ENCODE assay signal across 28 cellular contexts in genomic region chrX:119069128-119069527, GRCh38. TPM values are rescaled to one million over a fixed set of nuclear protein-coding genes. Genes with fewer than 3 reads are reported as not detected.
"Had no signal": no experiment of that assay in that cellular context is flagged by ENCODE, and none has a peak within 500 bp of the region (broad histone marks: within the 10 kb centered on the region; RNA-seq: fewer than 3 reads in every experiment).

No MANE protein-coding gene starts in this region.

- H3K27ac Mint-ChIP-seq: effector memory CD8-positive, alpha-beta T cell; memory B cell; mesothelial cell of epicardium; natural killer cell had no signal

- H3K4me1 Mint-ChIP-seq: mesothelial cell of epicardium, natural killer cell, neural crest cell had no signal

- H3K9me3 ChIP-seq: esophagus squamous epithelium, left ventricle myocardium inferior, lower lobe of right lung, sigmoid colon, tibial artery, upper lobe of left lung, uterus had no signal

- DNase-seq: effector memory CD8-positive, alpha-beta T cell; esophagus squamous epithelium; foreskin fibroblast; head of caudate nucleus; kidney; left cardiac atrium; left ventricle myocardium inferior; lower lobe of right lung; natural killer cell; posterior cingulate gyrus; sigmoid colon; stimulated activated CD4-positive, alpha-beta T cell treated with anti-CD3 and anti-CD28 coated beads, Interleukin-2, amount 100 ng/mL, for 24 hours; stimulated activated CD4-positive, alpha-beta T cell treated with anti-CD3 and anti-CD28 coated beads, Interleukin-4, amount 100 ng/mL, for 4 hours; stimulated activated naive CD4-positive, alpha-beta T cell treated with Interleukin-2 at 50 U/mL for 16 hours; tibial artery; upper lobe of left lung; uterus had no signal

- H3K4me1 ChIP-seq: esophagus squamous epithelium, left ventricle myocardium inferior, lower lobe of right lung, sigmoid colon, tibial artery, upper lobe of left lung, uterus had no signal

- ATAC-seq: effector memory CD8-positive, alpha-beta T cell; left cardiac atrium; lower lobe of right lung; natural killer cell had no signal

- H3K36me3 Mint-ChIP-seq: memory B cell, mesothelial cell of epicardium, natural killer cell had no signal

- H3K27me3 Mint-ChIP-seq: effector memory CD8-positive, alpha-beta T cell; memory B cell had no signal

- H3K9me3 Mint-ChIP-seq: effector memory CD8-positive, alpha-beta T cell; memory B cell; natural killer cell had no signal

- H3K4me3 ChIP-seq: esophagus squamous epithelium, hepatocyte, left ventricle myocardium inferior, lower lobe of right lung, sigmoid colon, skin epidermis, tibial artery, upper lobe of left lung, uterus had no signal

- H3K4me2 ChIP-seq: hepatocyte had no signal

- FAIRE-seq: kidney had no signal

- H3K36me3 ChIP-seq: esophagus squamous epithelium, left ventricle myocardium inferior, lower lobe of right lung, sigmoid colon, tibial artery, upper lobe of left lung, uterus had no signal

- H3K27me3 ChIP-seq: esophagus squamous epithelium, hepatocyte, sigmoid colon, tibial artery, upper lobe of left lung, uterus had no signal

- H3K27ac ChIP-seq: epithelial cell of prostate, esophagus squamous epithelium, hepatocyte, left ventricle myocardium inferior, lower lobe of right lung, sigmoid colon, skin epidermis, tibial artery, upper lobe of left lung, uterus had no signal

- H2AFZ ChIP-seq: hepatocyte had no signal

- H3K79me2 ChIP-seq: hepatocyte had no signal

- H3K4me3 Mint-ChIP-seq: effector memory CD8-positive, alpha-beta T cell; memory B cell; mesothelial cell of epicardium; natural killer cell; neural crest cell had no signal

RNA-seq across cellular contexts. Expression of gene CT47C1, which starts 3.7 kb away (rescaled TPM):
- total RNA-seq: esophagus squamous epithelium, hepatocyte, kidney, left cardiac atrium, left ventricle myocardium inferior, lower lobe of right lung, mesothelial cell of epicardium, mucosa of gallbladder, myocyte, natural killer cell, neural crest cell, osteocyte, pulmonary artery endothelial cell, sigmoid colon, temporal lobe, upper lobe of left lung, uterus had no signal

RNA-seq across cellular contexts. Expression of gene KIAA1210, which starts 58.5 kb away (rescaled TPM):
- total RNA-seq: esophagus squamous epithelium, left ventricle myocardium inferior, lower lobe of right lung, mucosa of gallbladder, myocyte, natural killer cell, neural crest cell, osteocyte, pulmonary artery endothelial cell, sigmoid colon, upper lobe of left lung had no signal
